In genomic region chr1:219149185-219149584, GRCh38 we compare ENCODE assay signal across 38 cellular contexts.
"Had no signal": no experiment of that assay in that cellular context is flagged by ENCODE, and none has a peak within 500 bp of the region (broad histone marks: within the 10 kb centered on the region; RNA-seq: fewer than 3 reads in every experiment).

No MANE protein-coding gene starts in this region.

- H3K27me3 ChIP-seq: adrenal gland, body of pancreas, brain microvascular endothelial cell, breast epithelium had no signal

- ATAC-seq: activated CD4-positive, alpha-beta T cell treated with anti-CD3 and anti-CD28 coated beads for 36 hours; activated CD4-positive, CD25-positive, alpha-beta regulatory T cell treated with anti-CD3 and anti-CD28 coated beads, Interleukin-2, amount 50 U/mL, for 24 hours; activated CD8-positive, alpha-beta memory T cell treated with anti-CD3 and anti-CD28 coated beads, Interleukin-2, amount 10 ng/mL, durations not matched to agents 7 days and 5 days; activated CD8-positive, alpha-beta T cell treated with anti-CD3 and anti-CD28 coated beads, Interleukin-2, amount 10 ng/mL, durations not matched to agents 7 days and 5 days; activated naive CD4-positive, alpha-beta T cell treated with anti-CD3 and anti-CD28 coated beads, Interleukin-2, amount 50 U/mL, for 72 hours; activated T-helper 17 cell treated with anti-CD3 and anti-CD28 coated beads, Interleukin-2, amount 50 U/mL, for 72 hours; body of pancreas; WTC11 had no signal

- H3K27me3 Mint-ChIP-seq: activated CD4-positive, alpha-beta T cell treated with anti-CD3 and anti-CD28 coated beads, Interleukin-2, amount 10 ng/mL, durations not matched to agents 7 days and 5 days had no signal

- FAIRE-seq: astrocyte had no signal

- H3K4me3 Mint-ChIP-seq: activated CD4-positive, alpha-beta memory T cell treated with anti-CD3 and anti-CD28 coated beads, Interleukin-2, amount 10 ng/mL, durations not matched to agents 7 days and 5 days; activated CD4-positive, alpha-beta T cell treated with anti-CD3 and anti-CD28 coated beads for 36 hours; activated CD4-positive, alpha-beta T cell treated with anti-CD3 and anti-CD28 coated beads, Interleukin-2, amount 10 ng/mL, durations not matched to agents 7 days and 5 days; activated CD8-positive, alpha-beta memory T cell treated with anti-CD3 and anti-CD28 coated beads, Interleukin-2, amount 10 ng/mL, durations not matched to agents 7 days and 5 days; activated CD8-positive, alpha-beta T cell treated with anti-CD3 and anti-CD28 coated beads, Interleukin-2, amount 10 ng/mL, durations not matched to agents 7 days and 5 days; activated naive CD4-positive, alpha-beta T cell treated with anti-CD3 and anti-CD28 coated beads for 36 hours; activated naive CD8-positive, alpha-beta T cell treated with anti-CD3 and anti-CD28 coated beads for 36 hours; activated T-cell treated with anti-CD3 and anti-CD28 coated beads, Interleukin-2, amount 50 U/mL, for 24 hours; activated T-helper 1 cell treated with anti-CD3 and anti-CD28 coated beads, Interleukin-12 subunit alpha, Interleukin-12 subunit beta, Interleukin-2, Interleukin-4 antibody, amounts not matched to agents 30 ng/mL and 10 ng/mL and 1 ng/mL, durations not matched to agents 14 hours and 24 hours and 36 hours; activated T-helper 17 cell treated with anti-CD3 and anti-CD28 coated beads, Interleukin-2, amount 50 U/mL, for 72 hours; T-helper 1 cell treated with Interleukin-12 subunit alpha and Interleukin-12 subunit beta and Interleukin-4 antibody, amounts not matched to agents 30 μg/mL and 1 μg/mL, for 36 hours; T-helper 2 cell treated with Interferon-gamma antibody and Interleukin-4, amounts not matched to agents 5 μg/mL and 100 μg/mL, for 36 hours; WTC11 had no signal

- H3K9me3 Mint-ChIP-seq: activated CD4-positive, alpha-beta memory T cell treated with anti-CD3 and anti-CD28 coated beads, Interleukin-2, amount 10 ng/mL, durations not matched to agents 7 days and 5 days; activated CD4-positive, alpha-beta T cell treated with anti-CD3 and anti-CD28 coated beads, Interleukin-2, amount 10 ng/mL, durations not matched to agents 7 days and 5 days; activated naive CD4-positive, alpha-beta T cell treated with anti-CD3 and anti-CD28 coated beads for 36 hours; activated naive CD4-positive, alpha-beta T cell treated with anti-CD3 and anti-CD28 coated beads, Interleukin-2, amount 50 U/mL, for 72 hours; activated naive CD8-positive, alpha-beta T cell treated with anti-CD3 and anti-CD28 coated beads for 36 hours; activated T-cell treated with anti-CD3 and anti-CD28 coated beads, Interleukin-2, amount 50 U/mL, for 24 hours; activated T-helper 1 cell treated with anti-CD3 and anti-CD28 coated beads, Interleukin-12 subunit alpha, Interleukin-12 subunit beta, Interleukin-2, Interleukin-4 antibody, amounts not matched to agents 30 ng/mL and 10 ng/mL and 1 ng/mL, durations not matched to agents 14 hours and 24 hours and 36 hours; activated T-helper 17 cell treated with anti-CD3 and anti-CD28 coated beads, Interleukin-2, amount 50 U/mL, for 72 hours; T-helper 1 cell treated with Interleukin-12 subunit alpha and Interleukin-12 subunit beta and Interleukin-4 antibody, amounts not matched to agents 30 μg/mL and 1 μg/mL, for 36 hours; T-helper 2 cell treated with Interferon-gamma antibody and Interleukin-4, amounts not matched to agents 5 μg/mL and 100 μg/mL, for 36 hours; WTC11 had no signal

- H3K9me3 ChIP-seq: adrenal gland, body of pancreas, breast epithelium had no signal

- H3K4me1 ChIP-seq: body of pancreas, breast epithelium had no signal

- H3K4me1 Mint-ChIP-seq: activated CD4-positive, alpha-beta memory T cell treated with anti-CD3 and anti-CD28 coated beads, Interleukin-2, amount 10 ng/mL, durations not matched to agents 7 days and 5 days; activated CD4-positive, alpha-beta T cell treated with anti-CD3 and anti-CD28 coated beads for 36 hours; activated CD4-positive, alpha-beta T cell treated with anti-CD3 and anti-CD28 coated beads, Interleukin-2, amount 10 ng/mL, durations not matched to agents 7 days and 5 days; activated CD8-positive, alpha-beta memory T cell treated with anti-CD3 and anti-CD28 coated beads, Interleukin-2, amount 10 ng/mL, durations not matched to agents 7 days and 5 days; activated naive CD8-positive, alpha-beta T cell treated with anti-CD3 and anti-CD28 coated beads for 36 hours; activated T-helper 17 cell treated with anti-CD3 and anti-CD28 coated beads, Interleukin-2, amount 50 U/mL, for 72 hours had no signal

- H3K27ac Mint-ChIP-seq: activated CD4-positive, alpha-beta memory T cell treated with anti-CD3 and anti-CD28 coated beads, Interleukin-2, amount 10 ng/mL, durations not matched to agents 7 days and 5 days; activated CD4-positive, alpha-beta T cell treated with anti-CD3 and anti-CD28 coated beads for 36 hours; activated CD4-positive, alpha-beta T cell treated with anti-CD3 and anti-CD28 coated beads, Interleukin-2, amount 10 ng/mL, durations not matched to agents 7 days and 5 days; activated CD8-positive, alpha-beta memory T cell treated with anti-CD3 and anti-CD28 coated beads, Interleukin-2, amount 10 ng/mL, durations not matched to agents 7 days and 5 days; activated CD8-positive, alpha-beta T cell treated with anti-CD3 and anti-CD28 coated beads, Interleukin-2, amount 10 ng/mL, durations not matched to agents 7 days and 5 days; activated naive CD4-positive, alpha-beta T cell treated with anti-CD3 and anti-CD28 coated beads for 36 hours; activated naive CD4-positive, alpha-beta T cell treated with anti-CD3 and anti-CD28 coated beads, Interleukin-2, amount 50 U/mL, for 72 hours; activated naive CD8-positive, alpha-beta T cell treated with anti-CD3 and anti-CD28 coated beads for 36 hours; activated T-cell treated with anti-CD3 and anti-CD28 coated beads, Interleukin-2, amount 50 U/mL, for 24 hours; activated T-helper 1 cell treated with anti-CD3 and anti-CD28 coated beads, Interleukin-12 subunit alpha, Interleukin-12 subunit beta, Interleukin-2, Interleukin-4 antibody, amounts not matched to agents 30 ng/mL and 10 ng/mL and 1 ng/mL, durations not matched to agents 14 hours and 24 hours and 36 hours; activated T-helper 17 cell treated with anti-CD3 and anti-CD28 coated beads, Interleukin-2, amount 50 U/mL, for 72 hours; T-helper 1 cell treated with Interleukin-12 subunit alpha and Interleukin-12 subunit beta and Interleukin-4 antibody, amounts not matched to agents 30 μg/mL and 1 μg/mL, for 36 hours; T-helper 2 cell treated with Interferon-gamma antibody and Interleukin-4, amounts not matched to agents 5 μg/mL and 100 μg/mL, for 36 hours; WTC11 had no signal

- H3K36me3 Mint-ChIP-seq: activated CD8-positive, alpha-beta memory T cell treated with anti-CD3 and anti-CD28 coated beads, Interleukin-2, amount 10 ng/mL, durations not matched to agents 7 days and 5 days; activated naive CD4-positive, alpha-beta T cell treated with anti-CD3 and anti-CD28 coated beads, Interleukin-2, amount 50 U/mL, for 72 hours; activated naive CD8-positive, alpha-beta T cell treated with anti-CD3 and anti-CD28 coated beads for 36 hours; WTC11 had no signal

- H3K4me3 ChIP-seq: adrenal gland, body of pancreas, breast epithelium had no signal

- H3K27ac ChIP-seq: adrenal gland, body of pancreas, brain microvascular endothelial cell, breast epithelium, WERI-Rb-1 had no signal

- DNase-seq: activated CD4-positive, alpha-beta memory T cell treated with anti-CD3 and anti-CD28 coated beads, Interleukin-2, amount 10 ng/mL, durations not matched to agents 7 days and 5 days; activated CD4-positive, alpha-beta T cell treated with anti-CD3 and anti-CD28 coated beads for 1 hour; activated CD4-positive, alpha-beta T cell treated with anti-CD3 and anti-CD28 coated beads for 36 hours; activated CD4-positive, alpha-beta T cell treated with anti-CD3 and anti-CD28 coated beads for 48 hours; activated CD4-positive, alpha-beta T cell treated with anti-CD3 and anti-CD28 coated beads, Interleukin-2, amount 10 ng/mL, durations not matched to agents 7 days and 5 days; activated CD4-positive, alpha-beta T cell treated with anti-CD3 and anti-CD28 coated beads, Interleukin-2, amount 50 U/mL, for 48 hours; activated CD4-positive, CD25-positive, alpha-beta regulatory T cell; activated CD8-positive, alpha-beta memory T cell treated with anti-CD3 and anti-CD28 coated beads for 24 hours; activated CD8-positive, alpha-beta memory T cell treated with anti-CD3 and anti-CD28 coated beads, Interleukin-2, amount 10 ng/mL, durations not matched to agents 7 days and 5 days; activated CD8-positive, alpha-beta memory T cell treated with anti-CD3 and anti-CD28 coated beads, Interleukin-2, amount 50 U/mL, for 48 hours; activated CD8-positive, alpha-beta T cell treated with anti-CD3 and anti-CD28 coated beads, Interleukin-2, amount 10 ng/mL, durations not matched to agents 7 days and 5 days; activated effector memory CD4-positive, alpha-beta T cell treated with anti-CD3 and anti-CD28 coated beads, Interleukin-2, amount 50 U/mL, for 16 hours; activated gamma-delta T cell treated with Interleukin-2 at 50 U/mL for 16 hours; activated naive CD4-positive, alpha-beta T cell; activated naive CD4-positive, alpha-beta T cell treated with anti-CD3 and anti-CD28 coated beads for 36 hours; activated naive CD4-positive, alpha-beta T cell treated with anti-CD3 and anti-CD28 coated beads, Interleukin-2, amount 50 U/mL, for 16 hours; activated naive CD8-positive, alpha-beta T cell treated with anti-CD3 and anti-CD28 coated beads for 36 hours; activated T-cell treated with anti-CD3 and anti-CD28 coated beads, Interleukin-2, amount 50 U/mL, for 24 hours; activated T-cell treated with anti-CD3 and anti-CD28 coated beads, Interleukin-2, amount 50 U/mL, for 48 hours; adrenal gland; amniotic stem cell; aorta; body of pancreas; brain microvascular endothelial cell; central memory CD4-positive, alpha-beta T cell; T-helper 1 cell; T-helper 2 cell; T-helper 9 cell; WERI-Rb-1 had no signal

- H3K36me3 ChIP-seq: adrenal gland, brain microvascular endothelial cell, breast epithelium, WERI-Rb-1 had no signal
